8 cellular contexts compared by ENCODE assay signal in genomic region chr1:154749078-154749760, GRCh38.
DNase-seq lines count a peak whose midpoint lies in the region; TF ChIP-seq lines count a peak whose summit lies in the region.

No MANE protein-coding gene starts in this region.

- in situ Hi-C loops in ACHN (cut with HindIII; ENCODE audit: low pct_ligation_motif_present, low pct_unique_long_range_greater_than_20kb, low sequenced_read_pairs) (no loop called here), SK-MEL-5 (cut with HindIII; ENCODE audit: low pct_unique_long_range_greater_than_20kb, low sequenced_read_pairs) (no loop called here)

- TF ChIP-seq CTCF in GM12874 (IDR thresholded peaks at IDR 0.05; ENCODE audit: insufficient read depth, low read depth, low read length) (peak; percentile 37; the same call in 1 of the 2 replicates), fibroblast of mammary gland (conservative IDR thresholded peaks at IDR 0.05; ENCODE audit: control insufficient read depth, insufficient read depth, low read depth, low read length) (peak; percentile 50)

- DNase-seq in ACHN, result peak; percentile 62
- DNase-seq in SK-MEL-5 (ENCODE audit: low read depth, low spot score), result peak; percentile 66
- peak; percentile 82 for DNase-seq in fibroblast of mammary gland (ENCODE audit: low read depth)
- no peak for DNase-seq in AG08396 (ENCODE audit: low spot score)
- no peak for DNase-seq in amniotic stem cell (lab: John Stamatoyannopoulos, UW)
- no peak for DNase-seq in OCI-M2 (lab: John Stamatoyannopoulos, UW; ENCODE audit: unreplicated experiment)

- H3K4me3 ChIP-seq in fibroblast of mammary gland (ENCODE audit: control insufficient read depth, low read depth, low read length), result no peak overlapping the region

- H3K27ac ChIP-seq in temporal lobe (ENCODE audit: low read depth, low read length), result peak overlapping the region; percentile 67

Comparison
In these comparisons a context has a peak if more than half of its experiments do, and no peak if none do; other contexts are left out.
1. DNase-seq: peak in ACHN (single experiment), SK-MEL-5 (single experiment) and fibroblast of mammary gland (single experiment); none in AG08396 (single experiment), amniotic stem cell (single experiment) and OCI-M2 (single experiment).